26 cellular contexts compared by ENCODE assay signal in the genomic region with DNA sequence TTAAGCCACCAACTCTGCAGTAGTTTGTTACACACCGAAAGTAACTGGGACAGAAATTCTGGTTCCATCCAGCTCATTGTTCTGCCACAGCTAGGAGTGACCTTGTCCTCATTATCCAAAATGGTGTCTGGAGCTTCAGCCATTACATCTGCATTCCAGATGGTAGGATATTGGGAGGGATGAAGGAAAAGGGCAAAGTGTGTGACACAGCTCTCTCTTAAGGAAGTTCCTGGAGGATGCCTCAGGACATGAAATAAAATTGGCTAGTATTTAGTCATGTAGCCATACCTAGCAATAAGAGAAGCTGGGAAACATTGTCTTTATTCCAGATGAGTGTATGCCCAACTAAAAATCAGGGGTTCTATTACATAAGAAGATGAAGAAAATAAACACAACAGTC.
"Had no signal": no experiment of that assay in that cellular context is flagged by ENCODE, and none has a peak within 500 bp of the region (broad histone marks: within the 10 kb centered on the region; RNA-seq: fewer than 3 reads in every experiment).

No MANE protein-coding gene starts in this region.

- DNase-seq: immature natural killer cell; kidney; left ventricle myocardium inferior; mesendoderm; naive B cell; natural killer cell; nephron progenitor cell; occipital lobe; right lobe of liver; stimulated activated CD4-positive, alpha-beta T cell treated with anti-CD3 and anti-CD28 coated beads, Interleukin-1b, Interleukin-23, amount 100 ng/mL, for 48 hours; stimulated activated CD4-positive, alpha-beta T cell treated with anti-CD3 and anti-CD28 coated beads, Interleukin-2, amount 100 ng/mL, for 48 hours; stimulated activated naive B cell treated with anti-CD40 and anti-IgM and Interleukin-4, amounts not matched to agents 10 μg/mL and 1 μg/mL and 100 μg/mL, for 72 hours; stimulated activated naive CD8-positive, alpha-beta T cell treated with anti-CD3 and anti-CD28 coated beads, Interleukin-15, Interleukin-2, amounts not matched to agents 100 U/mL and 50 U/mL, for 24 hours; stomach; testis; thyroid gland; transverse colon; upper lobe of left lung had no signal

- H3K4me2 ChIP-seq: neural progenitor cell, smooth muscle cell had no signal

- H2AFZ ChIP-seq: neural progenitor cell, parathyroid adenoma had no signal

- FAIRE-seq: islet of Langerhans had no signal

- H3K4me3 ChIP-seq: left ventricle myocardium inferior, lung, neural progenitor cell, psoas muscle, right atrium auricular region, right lobe of liver, smooth muscle cell, stomach, testis, thyroid gland, transverse colon, upper lobe of left lung had no signal

- H3K27me3 ChIP-seq: neural progenitor cell, neutrophil, right atrium auricular region, right lobe of liver, stomach, testis, thyroid gland, transverse colon, upper lobe of left lung had no signal

- H3K79me2 ChIP-seq: parathyroid adenoma had no signal

- H3K9me3 ChIP-seq: left ventricle myocardium inferior, neutrophil, psoas muscle, right atrium auricular region, right lobe of liver, stomach, testis, thyroid gland, transverse colon, upper lobe of left lung had no signal

- H3K4me1 ChIP-seq: left ventricle myocardium inferior, neural progenitor cell, parathyroid adenoma, psoas muscle, right atrium auricular region, stomach, testis, thyroid gland, transverse colon, upper lobe of left lung had no signal

- H3K36me3 ChIP-seq: left ventricle myocardium inferior, neural progenitor cell, neutrophil, right atrium auricular region, right lobe of liver, stomach, thyroid gland, transverse colon, upper lobe of left lung had no signal

- H3K9ac ChIP-seq: neural progenitor cell, parathyroid adenoma had no signal

- H3K27ac ChIP-seq: left ventricle myocardium inferior, neural progenitor cell, neutrophil, parathyroid adenoma, psoas muscle, right atrium auricular region, right lobe of liver, stomach, testis, thyroid gland, transverse colon, upper lobe of left lung had no signal
